34 cellular contexts compared by ENCODE assay signal in the genomic region with DNA sequence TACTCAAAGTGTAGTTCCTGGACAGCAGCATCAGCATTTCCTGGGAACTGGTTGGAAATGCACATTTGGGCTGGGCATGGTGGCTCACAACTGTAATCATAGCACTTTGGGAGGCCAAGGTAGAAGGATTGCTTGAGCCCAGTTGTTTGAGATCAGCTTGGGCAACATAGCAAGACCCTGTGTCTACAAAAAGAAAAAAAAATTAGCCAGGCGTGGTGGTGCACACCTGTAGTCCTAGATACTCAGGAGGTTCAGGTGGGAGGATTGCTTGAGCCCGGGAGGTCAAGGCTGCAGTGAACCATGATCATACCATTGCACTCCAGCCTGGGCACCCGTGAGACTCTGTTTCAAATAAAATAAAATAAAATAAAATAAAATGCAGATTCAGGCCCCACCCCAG.
"Had no signal": no experiment of that assay in that cellular context is flagged by ENCODE, and none has a peak within 500 bp of the region (broad histone marks: within the 10 kb centered on the region; RNA-seq: fewer than 3 reads in every experiment).

No MANE protein-coding gene starts in this region.

- H3K36me3 ChIP-seq: brain microvascular endothelial cell, esophagus squamous epithelium, gastroesophageal sphincter, heart right ventricle, WERI-Rb-1 had no signal

- H3K4me1 Mint-ChIP-seq: activated CD4-positive, alpha-beta memory T cell treated with anti-CD3 and anti-CD28 coated beads, Interleukin-2, amount 10 ng/mL, durations not matched to agents 7 days and 5 days; activated CD4-positive, alpha-beta T cell treated with anti-CD3 and anti-CD28 coated beads for 36 hours; activated CD4-positive, alpha-beta T cell treated with anti-CD3 and anti-CD28 coated beads, Interleukin-2, amount 10 ng/mL, durations not matched to agents 24 days and 14 days; activated naive CD8-positive, alpha-beta T cell treated with anti-CD3 and anti-CD28 coated beads, Interleukin-2, amount 10 ng/mL, durations not matched to agents 7 days and 5 days; activated T-helper 17 cell treated with anti-CD3 and anti-CD28 coated beads, Interleukin-2, amount 50 U/mL, for 72 hours; T-helper 17 cell had no signal

- H3K36me3 Mint-ChIP-seq: activated naive CD4-positive, alpha-beta T cell treated with anti-CD3 and anti-CD28 coated beads, Interleukin-2, amount 50 U/mL, for 72 hours; activated naive CD8-positive, alpha-beta T cell treated with anti-CD3 and anti-CD28 coated beads, Interleukin-2, amount 10 ng/mL, durations not matched to agents 7 days and 5 days had no signal

- H3K27ac ChIP-seq: brain microvascular endothelial cell, epithelial cell of prostate, esophagus squamous epithelium, gastroesophageal sphincter, heart right ventricle, WERI-Rb-1 had no signal

- H3K4me1 ChIP-seq: esophagus squamous epithelium, gastroesophageal sphincter had no signal

- H3K9me3 Mint-ChIP-seq: activated CD4-positive, alpha-beta memory T cell treated with anti-CD3 and anti-CD28 coated beads, Interleukin-2, amount 10 ng/mL, durations not matched to agents 7 days and 5 days; activated CD4-positive, alpha-beta T cell treated with anti-CD3 and anti-CD28 coated beads, Interleukin-2, amount 10 ng/mL, durations not matched to agents 24 days and 14 days; activated naive CD4-positive, alpha-beta T cell treated with anti-CD3 and anti-CD28 coated beads, Interleukin-2, amount 50 U/mL, for 72 hours; activated naive CD8-positive, alpha-beta T cell treated with anti-CD3 and anti-CD28 coated beads, Interleukin-2, amount 10 ng/mL, durations not matched to agents 7 days and 5 days; activated T-cell treated with anti-CD3 and anti-CD28 coated beads, Interleukin-2, amount 50 U/mL, for 4 hours; activated T-helper 17 cell treated with anti-CD3 and anti-CD28 coated beads, Interleukin-2, amount 50 U/mL, for 72 hours; effector memory CD8-positive, alpha-beta T cell; T-helper 2 cell treated with Interferon-gamma antibody and Interleukin-4, amounts not matched to agents 5 μg/mL and 100 μg/mL, for 36 hours had no signal

- FAIRE-seq: astrocyte, bronchial epithelial cell, colon, endometrium, endothelial cell of umbilical vein had no signal

- H3K27ac Mint-ChIP-seq: activated CD4-positive, alpha-beta memory T cell treated with anti-CD3 and anti-CD28 coated beads, Interleukin-2, amount 10 ng/mL, durations not matched to agents 7 days and 5 days; activated CD4-positive, alpha-beta T cell treated with anti-CD3 and anti-CD28 coated beads for 36 hours; activated CD4-positive, alpha-beta T cell treated with anti-CD3 and anti-CD28 coated beads, Interleukin-2, amount 10 ng/mL, durations not matched to agents 24 days and 14 days; activated naive CD4-positive, alpha-beta T cell treated with anti-CD3 and anti-CD28 coated beads, Interleukin-2, amount 50 U/mL, for 72 hours; activated naive CD8-positive, alpha-beta T cell treated with anti-CD3 and anti-CD28 coated beads, Interleukin-2, amount 10 ng/mL, durations not matched to agents 7 days and 5 days; activated T-helper 17 cell treated with anti-CD3 and anti-CD28 coated beads, Interleukin-2, amount 50 U/mL, for 72 hours; effector memory CD8-positive, alpha-beta T cell; T-helper 17 cell; T-helper 2 cell treated with Interferon-gamma antibody and Interleukin-4, amounts not matched to agents 5 μg/mL and 100 μg/mL, for 36 hours had no signal

- H3K4me3 ChIP-seq: esophagus squamous epithelium, gastroesophageal sphincter, heart right ventricle had no signal

- H3K27me3 ChIP-seq: brain microvascular endothelial cell, gastroesophageal sphincter, heart right ventricle had no signal

- H3K9me3 ChIP-seq: esophagus squamous epithelium, gastroesophageal sphincter had no signal

- DNase-seq: activated CD4-positive, alpha-beta memory T cell treated with anti-CD3 and anti-CD28 coated beads, Interleukin-2, amount 10 ng/mL, durations not matched to agents 7 days and 5 days; activated CD4-positive, alpha-beta T cell treated with anti-CD3 and anti-CD28 coated beads for 36 hours; activated CD4-positive, alpha-beta T cell treated with anti-CD3 and anti-CD28 coated beads, Interleukin-2, amount 10 ng/mL, durations not matched to agents 24 days and 14 days; activated CD4-positive, CD25-positive, alpha-beta regulatory T cell; activated CD4-positive, CD25-positive, alpha-beta regulatory T cell treated with anti-CD3 and anti-CD28 coated beads, Interleukin-2, amount 50 U/mL, for 72 hours; activated effector memory CD4-positive, alpha-beta T cell treated with Interleukin-2 at 50 U/mL for 16 hours; activated gamma-delta T cell treated with Interleukin-2 at 50 U/mL for 16 hours; activated naive CD4-positive, alpha-beta T cell treated with Interleukin-2 at 50 U/mL for 16 hours; activated naive CD8-positive, alpha-beta T cell treated with anti-CD3 and anti-CD28 coated beads, Interleukin-2, amount 10 ng/mL, durations not matched to agents 7 days and 5 days; activated T-cell treated with anti-CD3 and anti-CD28 coated beads, Interleukin-2, amount 50 U/mL, for 4 hours; amniotic stem cell; anterior cingulate cortex; brain microvascular endothelial cell; cortex of kidney; dermis blood vessel endothelial cell; effector CD4-positive, alpha-beta T cell; effector memory CD8-positive, alpha-beta T cell; esophagus squamous epithelium; foreskin melanocyte; heart right ventricle; T-helper 1 cell; T-helper 17 cell; T1000 had no signal

- H3K27me3 Mint-ChIP-seq: activated CD4-positive, alpha-beta T cell treated with anti-CD3 and anti-CD28 coated beads for 36 hours had no signal

- H3K4me3 Mint-ChIP-seq: activated CD4-positive, alpha-beta memory T cell treated with anti-CD3 and anti-CD28 coated beads, Interleukin-2, amount 10 ng/mL, durations not matched to agents 7 days and 5 days; activated CD4-positive, alpha-beta T cell treated with anti-CD3 and anti-CD28 coated beads for 36 hours; activated CD4-positive, alpha-beta T cell treated with anti-CD3 and anti-CD28 coated beads, Interleukin-2, amount 10 ng/mL, durations not matched to agents 24 days and 14 days; activated naive CD8-positive, alpha-beta T cell treated with anti-CD3 and anti-CD28 coated beads, Interleukin-2, amount 10 ng/mL, durations not matched to agents 7 days and 5 days; activated T-cell treated with anti-CD3 and anti-CD28 coated beads, Interleukin-2, amount 50 U/mL, for 4 hours; activated T-helper 17 cell treated with anti-CD3 and anti-CD28 coated beads, Interleukin-2, amount 50 U/mL, for 72 hours; effector memory CD8-positive, alpha-beta T cell; T-helper 17 cell; T-helper 2 cell treated with Interferon-gamma antibody and Interleukin-4, amounts not matched to agents 5 μg/mL and 100 μg/mL, for 36 hours had no signal

- ATAC-seq: activated CD4-positive, alpha-beta T cell treated with anti-CD3 and anti-CD28 coated beads for 36 hours; activated naive CD4-positive, alpha-beta T cell treated with anti-CD3 and anti-CD28 coated beads, Interleukin-2, amount 50 U/mL, for 72 hours; activated T-cell treated with anti-CD3 and anti-CD28 coated beads, Interleukin-2, amount 50 U/mL, for 4 hours; activated T-helper 17 cell treated with anti-CD3 and anti-CD28 coated beads, Interleukin-2, amount 50 U/mL, for 72 hours; effector memory CD8-positive, alpha-beta T cell; gastroesophageal sphincter; heart right ventricle; T-helper 17 cell had no signal
